2 cellular contexts compared by ENCODE assay signal in the genomic region with DNA sequence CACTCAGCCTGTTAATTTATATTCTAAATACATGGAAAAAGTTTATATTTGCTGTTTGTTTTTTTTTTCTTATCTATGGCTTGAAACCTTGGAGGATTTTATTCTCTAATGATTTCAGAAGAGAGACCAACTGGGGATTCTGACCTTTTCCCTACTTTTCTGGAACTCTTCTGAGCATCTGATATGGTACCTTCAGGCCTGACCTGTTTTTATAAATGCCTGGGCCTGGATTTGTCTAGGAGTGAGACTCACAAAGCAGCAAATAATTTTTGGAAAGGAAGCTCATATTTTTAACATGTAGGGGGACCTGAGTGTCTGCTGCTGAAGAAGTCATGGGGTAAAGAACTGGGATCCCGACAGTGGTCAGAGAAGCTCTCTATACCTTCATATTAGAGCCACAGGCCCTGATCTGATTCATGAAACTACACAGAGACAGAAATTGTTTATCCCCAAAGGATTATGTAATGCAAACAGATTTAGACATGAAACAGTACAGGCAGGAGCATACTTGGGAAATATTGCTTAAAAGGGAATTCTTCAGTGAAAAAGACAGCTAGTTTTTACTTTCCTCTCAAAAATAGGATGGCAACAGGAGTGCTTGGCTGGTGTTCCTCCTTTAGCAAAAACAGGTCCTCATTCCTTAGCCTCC.
TF ChIP-seq lines count a peak whose summit lies in the region.

No MANE protein-coding gene starts in this region.

TF ChIP-seq in SK-N-SH, 30 proteins besides CTCF, POLR2A, EP300 and RAD21 (continued from another document):
- no peak for TF ChIP-seq ZBTB33 (IDR thresholded peaks at IDR 0.05; ENCODE audit: borderline replicate concordance, low read depth)
- no peak for TF ChIP-seq MXI1 (IDR thresholded peaks at IDR 0.05; ENCODE audit: low read depth, low read length)
- no peak for TF ChIP-seq RFX5 (IDR thresholded peaks at IDR 0.05; ENCODE audit: low read length)
- TF ChIP-seq YY1 (IDR thresholded peaks at IDR 0.05; ENCODE audit: low read depth) = no peak
- TF ChIP-seq IRF3 (IDR thresholded peaks at IDR 0.05; ENCODE audit: low read depth, low read length) = no peak
- no peak for TF ChIP-seq SMC3 (IDR thresholded peaks at IDR 0.05; ENCODE audit: low read depth, low read length)
- TF ChIP-seq TCF12 (IDR thresholded peaks at IDR 0.05) = no peak
- TF ChIP-seq, protein P1, sequence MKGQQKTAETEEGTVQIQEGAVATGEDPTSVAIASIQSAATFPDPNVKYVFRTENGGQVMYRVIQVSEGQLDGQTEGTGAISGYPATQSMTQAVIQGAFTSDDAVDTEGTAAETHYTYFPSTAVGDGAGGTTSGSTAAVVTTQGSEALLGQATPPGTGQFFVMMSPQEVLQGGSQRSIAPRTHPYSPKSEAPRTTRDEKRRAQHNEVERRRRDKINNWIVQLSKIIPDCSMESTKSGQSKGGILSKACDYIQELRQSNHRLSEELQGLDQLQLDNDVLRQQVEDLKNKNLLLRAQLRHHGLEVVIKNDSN (IDR thresholded peaks at IDR 0.05; ENCODE audit: borderline replicate concordance, low read depth) = no peak
- TF ChIP-seq, protein P2, sequence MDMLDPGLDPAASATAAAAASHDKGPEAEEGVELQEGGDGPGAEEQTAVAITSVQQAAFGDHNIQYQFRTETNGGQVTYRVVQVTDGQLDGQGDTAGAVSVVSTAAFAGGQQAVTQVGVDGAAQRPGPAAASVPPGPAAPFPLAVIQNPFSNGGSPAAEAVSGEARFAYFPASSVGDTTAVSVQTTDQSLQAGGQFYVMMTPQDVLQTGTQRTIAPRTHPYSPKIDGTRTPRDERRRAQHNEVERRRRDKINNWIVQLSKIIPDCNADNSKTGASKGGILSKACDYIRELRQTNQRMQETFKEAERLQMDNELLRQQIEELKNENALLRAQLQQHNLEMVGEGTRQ (IDR thresholded peaks at IDR 0.05; ENCODE audit: borderline replicate concordance, low read depth, low read length) = no peak
- no peak for TF ChIP-seq JUND (IDR thresholded peaks at IDR 0.05)

TF ChIP-seq in SK-N-SH treated with all-trans-retinoic acid at 6 μM for 48 hours, 23 proteins besides CTCF, POLR2A, EP300 and RAD21 (continued from another document):
- TF ChIP-seq ZNF8 (CRISPR knock-in tag; IDR thresholded peaks at IDR 0.05) (no peak), CSRNP3 (CRISPR knock-in tag; IDR thresholded peaks at IDR 0.05) (no peak), RARB (CRISPR knock-in tag; IDR thresholded peaks at IDR 0.05) (no peak), SNAI2 (CRISPR knock-in tag; IDR thresholded peaks at IDR 0.05) (no peak), POU6F1 (CRISPR knock-in tag; IDR thresholded peaks at IDR 0.05; ENCODE audit: borderline replicate concordance, low read depth) (no peak)
